In genomic region chr3:70550723-70551319, GRCh38 we compare ENCODE assay signal across 1 cellular context.
TF ChIP-seq lines count a peak whose summit lies in the region.

No MANE protein-coding gene starts in this region.

TF ChIP-seq in GM23338, 12 proteins besides CTCF, POLR2A, EP300 and RAD21 (continued from another document):
- TF ChIP-seq ETS1 (IDR thresholded peaks at IDR 0.05) (no peak), JUNB (IDR thresholded peaks at IDR 0.05; ENCODE audit: unreplicated experiment) (no peak), CREB1 (CRISPR knock-in tag; IDR thresholded peaks at IDR 0.05; ENCODE audit: low read depth) (no peak), NANOG (IDR thresholded peaks at IDR 0.05; ENCODE audit: borderline replicate concordance) (no peak), POLR2AphosphoS5 (IDR thresholded peaks at IDR 0.05; ENCODE audit: low read depth) (no peak)
TF ChIP-seq in GM23338: peak in this region for 0.
